Comparison of ENCODE assay signal across 33 cellular contexts in the genomic region with DNA sequence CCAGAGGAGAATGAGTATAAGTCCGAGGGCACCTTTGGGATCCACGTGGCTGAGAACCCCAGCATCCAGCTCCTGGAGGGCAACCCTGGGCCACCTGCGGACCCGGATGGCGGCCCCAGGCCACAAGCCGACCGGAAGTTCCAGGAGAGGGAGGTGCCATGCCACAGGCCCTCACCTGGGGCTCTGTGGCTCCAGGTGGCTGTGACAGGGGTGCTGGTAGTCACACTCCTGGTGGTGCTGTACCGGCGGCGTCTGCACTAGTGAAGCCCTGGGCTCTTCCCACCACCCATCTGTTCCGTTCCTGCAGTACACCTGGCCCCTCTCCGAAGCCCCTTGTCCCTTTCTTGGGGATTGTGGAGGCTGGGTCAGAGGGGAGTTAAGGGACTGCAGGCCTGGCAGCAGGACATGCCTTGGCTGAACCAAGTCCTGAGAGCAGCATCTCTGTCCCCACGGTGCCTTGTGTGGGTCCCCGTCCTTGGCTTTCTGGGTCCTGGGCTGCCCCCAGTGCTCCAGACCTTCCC.
"Had no signal": no experiment of that assay in that cellular context is flagged by ENCODE, and none has a peak within 500 bp of the region (broad histone marks: within the 10 kb centered on the region; RNA-seq: fewer than 3 reads in every experiment).

No MANE protein-coding gene starts in this region.

- H3K4me1 ChIP-seq: adrenal gland, body of pancreas, colonic mucosa had no signal

- H3K9me3 Mint-ChIP-seq: activated B cell treated with CpG ODN at 0.5 μM for 24 hours; activated CD4-positive, alpha-beta memory T cell treated with anti-CD3 and anti-CD28 coated beads for 36 hours; activated CD4-positive, alpha-beta T cell treated with anti-CD3 and anti-CD28 coated beads, Interleukin-2, amount 10 ng/mL, durations not matched to agents 24 days and 14 days; activated naive CD4-positive, alpha-beta T cell treated with anti-CD3 and anti-CD28 coated beads for 36 hours; activated naive CD4-positive, alpha-beta T cell treated with anti-CD3 and anti-CD28 coated beads, Interleukin-2, amount 50 U/mL, for 24 hours; activated naive CD8-positive, alpha-beta T cell treated with anti-CD3 and anti-CD28 coated beads for 36 hours; activated naive CD8-positive, alpha-beta T cell treated with anti-CD3 and anti-CD28 coated beads, Interleukin-2, amount 50 U/mL, for 24 hours; activated T-helper 2 cell treated with anti-CD3 and anti-CD28 coated beads, Interferon-gamma antibody, Interleukin-2, Interleukin-4, amounts not matched to agents 10 μg/mL and 5 μg/mL and 100 μg/mL, durations not matched to agents 14 hours and 24 hours and 36 hours; T-helper 2 cell treated with Interferon-gamma antibody and Interleukin-4, amounts not matched to agents 5 μg/mL and 100 μg/mL, for 36 hours had no signal

- H3K27ac Mint-ChIP-seq: activated B cell treated with CpG ODN at 0.5 μM for 24 hours; activated CD4-positive, alpha-beta memory T cell treated with anti-CD3 and anti-CD28 coated beads for 36 hours; activated CD4-positive, alpha-beta T cell treated with anti-CD3 and anti-CD28 coated beads for 36 hours; activated CD4-positive, alpha-beta T cell treated with anti-CD3 and anti-CD28 coated beads, Interleukin-2, amount 10 ng/mL, durations not matched to agents 24 days and 14 days; activated CD8-positive, alpha-beta memory T cell treated with anti-CD3 and anti-CD28 coated beads, Interleukin-2, amount 10 ng/mL, durations not matched to agents 7 days and 5 days; activated naive CD4-positive, alpha-beta T cell treated with anti-CD3 and anti-CD28 coated beads, Interleukin-2, amount 50 U/mL, for 24 hours; activated naive CD8-positive, alpha-beta T cell treated with anti-CD3 and anti-CD28 coated beads, Interleukin-2, amount 50 U/mL, for 24 hours; activated T-helper 1 cell treated with anti-CD3 and anti-CD28 coated beads, Interleukin-12 subunit alpha, Interleukin-12 subunit beta, Interleukin-2, Interleukin-4 antibody, amounts not matched to agents 30 ng/mL and 10 ng/mL and 1 ng/mL, durations not matched to agents 14 hours and 24 hours and 36 hours; activated T-helper 2 cell treated with anti-CD3 and anti-CD28 coated beads, Interferon-gamma antibody, Interleukin-2, Interleukin-4, amounts not matched to agents 10 μg/mL and 5 μg/mL and 100 μg/mL, durations not matched to agents 14 hours and 24 hours and 36 hours; T-helper 2 cell treated with Interferon-gamma antibody and Interleukin-4, amounts not matched to agents 5 μg/mL and 100 μg/mL, for 36 hours had no signal

- DNase-seq: activated B cell treated with CpG ODN at 0.5 μM for 24 hours; activated CD4-positive, alpha-beta memory T cell treated with anti-CD3 and anti-CD28 coated beads for 36 hours; activated CD4-positive, alpha-beta T cell treated with anti-CD3 and anti-CD28 coated beads for 36 hours; activated CD4-positive, alpha-beta T cell treated with anti-CD3 and anti-CD28 coated beads, Interleukin-2, amount 10 ng/mL, durations not matched to agents 24 days and 14 days; activated CD4-positive, CD25-positive, alpha-beta regulatory T cell treated with anti-CD3 and anti-CD28 coated beads, Interleukin-2, amount 50 U/mL, for 72 hours; activated CD8-positive, alpha-beta memory T cell treated with anti-CD3 and anti-CD28 coated beads, Interleukin-2, amount 10 ng/mL, durations not matched to agents 7 days and 5 days; activated CD8-positive, alpha-beta memory T cell treated with anti-CD3 and anti-CD28 coated beads, Interleukin-2, amount 50 U/mL, for 4 hours; activated CD8-positive, alpha-beta T cell treated with anti-CD3 and anti-CD28 coated beads, Interleukin-2, amount 10 ng/mL, durations not matched to agents 7 days and 5 days; activated effector memory CD4-positive, alpha-beta T cell treated with anti-CD3 and anti-CD28 coated beads, Interleukin-2, amount 50 U/mL, for 16 hours; activated naive CD4-positive, alpha-beta T cell treated with anti-CD3 and anti-CD28 coated beads for 36 hours; activated naive CD8-positive, alpha-beta T cell treated with anti-CD3 and anti-CD28 coated beads for 36 hours; activated naive CD8-positive, alpha-beta T cell treated with anti-CD3 and anti-CD28 coated beads, Interleukin-2, amount 50 U/mL, for 24 hours; activated T-cell treated with anti-CD3 and anti-CD28 coated beads, Interleukin-2, amount 50 U/mL, for 1 hour; activated T-cell treated with anti-CD3 and anti-CD28 coated beads, Interleukin-2, amount 50 U/mL, for 48 hours; adrenal gland; amygdala; aorta; body of pancreas; central memory CD4-positive, alpha-beta T cell; cerebellar nuclear complex; colonic mucosa; effector CD8-positive, alpha-beta T cell; esophagus squamous epithelium; T-helper 1 cell; T-helper 17 cell; T1000; WERI-Rb-1 had no signal

- H3K4me1 Mint-ChIP-seq: activated CD4-positive, alpha-beta T cell treated with anti-CD3 and anti-CD28 coated beads for 36 hours; activated CD4-positive, alpha-beta T cell treated with anti-CD3 and anti-CD28 coated beads, Interleukin-2, amount 10 ng/mL, durations not matched to agents 24 days and 14 days; activated CD8-positive, alpha-beta memory T cell treated with anti-CD3 and anti-CD28 coated beads, Interleukin-2, amount 10 ng/mL, durations not matched to agents 7 days and 5 days; activated naive CD4-positive, alpha-beta T cell treated with anti-CD3 and anti-CD28 coated beads, Interleukin-2, amount 50 U/mL, for 24 hours; activated naive CD8-positive, alpha-beta T cell treated with anti-CD3 and anti-CD28 coated beads for 36 hours; activated naive CD8-positive, alpha-beta T cell treated with anti-CD3 and anti-CD28 coated beads, Interleukin-2, amount 50 U/mL, for 24 hours had no signal

- H3K4me3 ChIP-seq: adrenal gland, body of pancreas, cardiac muscle cell, colonic mucosa, esophagus squamous epithelium had no signal

- H3K27ac ChIP-seq: adrenal gland, body of pancreas, cardiac muscle cell, colonic mucosa, epithelial cell of prostate, esophagus squamous epithelium had no signal

- ATAC-seq: activated CD4-positive, alpha-beta T cell treated with anti-CD3 and anti-CD28 coated beads for 36 hours; activated CD8-positive, alpha-beta memory T cell treated with anti-CD3 and anti-CD28 coated beads, Interleukin-2, amount 10 ng/mL, durations not matched to agents 7 days and 5 days; activated CD8-positive, alpha-beta T cell treated with anti-CD3 and anti-CD28 coated beads, Interleukin-2, amount 10 ng/mL, durations not matched to agents 7 days and 5 days; activated naive CD8-positive, alpha-beta T cell treated with anti-CD3 and anti-CD28 coated beads, Interleukin-2, amount 50 U/mL, for 24 hours; body of pancreas; T-helper 17 cell had no signal

- H3K27me3 Mint-ChIP-seq: activated B cell treated with CpG ODN at 0.5 μM for 24 hours; activated CD4-positive, alpha-beta memory T cell treated with anti-CD3 and anti-CD28 coated beads for 36 hours; activated CD4-positive, alpha-beta T cell treated with anti-CD3 and anti-CD28 coated beads for 36 hours; activated CD4-positive, alpha-beta T cell treated with anti-CD3 and anti-CD28 coated beads, Interleukin-2, amount 10 ng/mL, durations not matched to agents 24 days and 14 days; activated CD8-positive, alpha-beta memory T cell treated with anti-CD3 and anti-CD28 coated beads, Interleukin-2, amount 10 ng/mL, durations not matched to agents 7 days and 5 days; activated naive CD4-positive, alpha-beta T cell treated with anti-CD3 and anti-CD28 coated beads, Interleukin-2, amount 50 U/mL, for 24 hours; activated naive CD8-positive, alpha-beta T cell treated with anti-CD3 and anti-CD28 coated beads for 36 hours; activated naive CD8-positive, alpha-beta T cell treated with anti-CD3 and anti-CD28 coated beads, Interleukin-2, amount 50 U/mL, for 24 hours; T-helper 17 cell had no signal

- H3K4me3 Mint-ChIP-seq: activated B cell treated with CpG ODN at 0.5 μM for 24 hours; activated CD4-positive, alpha-beta memory T cell treated with anti-CD3 and anti-CD28 coated beads for 36 hours; activated CD4-positive, alpha-beta T cell treated with anti-CD3 and anti-CD28 coated beads for 36 hours; activated CD4-positive, alpha-beta T cell treated with anti-CD3 and anti-CD28 coated beads, Interleukin-2, amount 10 ng/mL, durations not matched to agents 24 days and 14 days; activated CD8-positive, alpha-beta memory T cell treated with anti-CD3 and anti-CD28 coated beads, Interleukin-2, amount 10 ng/mL, durations not matched to agents 7 days and 5 days; activated CD8-positive, alpha-beta T cell treated with anti-CD3 and anti-CD28 coated beads, Interleukin-2, amount 10 ng/mL, durations not matched to agents 7 days and 5 days; activated naive CD4-positive, alpha-beta T cell treated with anti-CD3 and anti-CD28 coated beads for 36 hours; activated naive CD4-positive, alpha-beta T cell treated with anti-CD3 and anti-CD28 coated beads, Interleukin-2, amount 50 U/mL, for 24 hours; activated naive CD8-positive, alpha-beta T cell treated with anti-CD3 and anti-CD28 coated beads for 36 hours; activated naive CD8-positive, alpha-beta T cell treated with anti-CD3 and anti-CD28 coated beads, Interleukin-2, amount 50 U/mL, for 24 hours; activated T-helper 1 cell treated with anti-CD3 and anti-CD28 coated beads, Interleukin-12 subunit alpha, Interleukin-12 subunit beta, Interleukin-2, Interleukin-4 antibody, amounts not matched to agents 30 ng/mL and 10 ng/mL and 1 ng/mL, durations not matched to agents 14 hours and 24 hours and 36 hours; T-helper 17 cell; T-helper 2 cell treated with Interferon-gamma antibody and Interleukin-4, amounts not matched to agents 5 μg/mL and 100 μg/mL, for 36 hours had no signal

- H3K27me3 ChIP-seq: adrenal gland, body of pancreas, cardiac muscle cell, colonic mucosa, esophagus squamous epithelium had no signal

- H3K9me3 ChIP-seq: adrenal gland, body of pancreas, colonic mucosa, esophagus squamous epithelium had no signal
